8 cellular contexts compared by ENCODE assay signal in genomic region chr19:48966541-48967345, GRCh38. TPM values are rescaled to one million over a fixed set of nuclear protein-coding genes. Genes with fewer than 3 reads are reported as not detected.
DNase-seq lines count a peak whose midpoint lies in the region; ATAC-seq, FAIRE-seq and TF ChIP-seq lines count a peak whose summit lies in the region.

No MANE protein-coding gene starts in this region.

- TF ChIP-seq RAD21 in A549 (conservative IDR thresholded peaks at IDR 0.05 in 1 of 2, IDR thresholded peaks at IDR 0.05 in 1 of 2) = no peak

- H3K36me3 Mint-ChIP-seq in activated T-helper 17 cell treated with anti-CD3 and anti-CD28 coated beads, Interleukin-2, amount 50 U/mL, for 72 hours (ENCODE audit: low read depth) = peaks cover 81% of the 10 kb centered on the region

- H3K27me3 Mint-ChIP-seq in activated T-helper 17 cell treated with anti-CD3 and anti-CD28 coated beads, Interleukin-2, amount 50 U/mL, for 72 hours = no peaks in the 10 kb centered on the region

- peaks cover 54% of the 10 kb centered on the region for H3K4me1 ChIP-seq in A549
- peaks cover 29% of the 10 kb centered on the region for H3K4me1 ChIP-seq in testis

- H3K9me3 Mint-ChIP-seq in activated T-helper 17 cell treated with anti-CD3 and anti-CD28 coated beads, Interleukin-2, amount 50 U/mL, for 72 hours = no peaks in the 10 kb centered on the region

- H3K4me3 ChIP-seq in A549 = peak overlapping the region; percentile 66
- H3K4me3 ChIP-seq in HFF-Myc (replicated peaks; ENCODE audit: low read depth, low read length) = peak overlapping the region; percentile 91
- H3K4me3 ChIP-seq in kidney epithelial cell (ENCODE audit: low read depth, low read length) = peak overlapping the region; percentile 57
- peak overlapping the region; percentile 84 to 97 for H3K4me3 ChIP-seq in testis

- H3K36me3 ChIP-seq in kidney epithelial cell (ENCODE audit: control insufficient read depth, insufficient read depth, low read length) = no peaks in the 10 kb centered on the region
- H3K36me3 ChIP-seq in testis (ENCODE audit: low read depth, missing control alignments) = no peaks in the 10 kb centered on the region

- no peak for TF ChIP-seq CTCF in A549 (IDR thresholded peaks at IDR 0.05)
- no peak for TF ChIP-seq CTCF in HFF-Myc (IDR thresholded peaks at IDR 0.05; ENCODE audit: low read depth, low read length, missing control alignments)
- TF ChIP-seq CTCF in kidney epithelial cell (IDR thresholded peaks at IDR 0.05; ENCODE audit: insufficient read depth, low read length, poor library complexity, severe bottlenecking) = no peak
- TF ChIP-seq CTCF in testis (IDR thresholded peaks at IDR 0.05) = no peak

- TF ChIP-seq EP300 in A549 (IDR thresholded peaks at IDR 0.05) = no peak

- peak; percentile 36 for FAIRE-seq in A549 (lab: Jason Lieb, UNC)

- no peak for ATAC-seq in A549
- ATAC-seq in activated T-helper 17 cell treated with anti-CD3 and anti-CD28 coated beads, Interleukin-2, amount 50 U/mL, for 72 hours (replicated peaks) = no peak
- ATAC-seq in GM21576 (IDR thresholded peaks at IDR 0.05; ENCODE audit: unreplicated experiment) = no peak

- H3K9me3 ChIP-seq in A549 (no peaks in the 10 kb centered on the region), testis (no peaks in the 10 kb centered on the region)

- peak overlapping the region; percentile 100 for H3K4me3 Mint-ChIP-seq in activated T-helper 17 cell treated with anti-CD3 and anti-CD28 coated beads, Interleukin-2, amount 50 U/mL, for 72 hours

- CTCF ChIA-PET in A549 (lab: Yijun Ruan, JAX) = interaction anchor here (0.6 to 18.4 kb wide), 13 partner anchors 10 to 694 kb away, joined by 3 to 332 read pairs (median 7); partner anchors contain the start of genes BCAT2, GYS1, NUCB1 and RUVBL2

- peak overlapping the region; percentile 100 for H3K27ac Mint-ChIP-seq in activated T-helper 17 cell treated with anti-CD3 and anti-CD28 coated beads, Interleukin-2, amount 50 U/mL, for 72 hours

- POLR2A ChIA-PET in A549 (lab: Yijun Ruan, JAX) = interaction anchor here (0.6 to 9.6 kb wide), 14 partner anchors 10 to 486 kb away, joined by 3 to 175 read pairs (median 7); partner anchors contain the start of genes BAX, GYS1, NUCB1 and PLEKHA4

- H3K4me2 ChIP-seq in A549 = peak overlapping the region; percentile 95

- TF ChIP-seq POLR2A in A549 (IDR thresholded peaks at IDR 0.05; ENCODE audit: low read length) = peak; percentile 27
- no peak for TF ChIP-seq POLR2A in testis (IDR thresholded peaks at IDR 0.05)

- no peak for DNase-seq in A549 (ENCODE audit: low read depth in 1 of 2, low spot score in 1 of 2)
- DNase-seq in HFF-Myc (ENCODE audit: extremely low read depth, low read depth) = no peak
- DNase-seq in kidney epithelial cell (ENCODE audit: low read depth) = no peak
- no peak for DNase-seq in testis
- DNase-seq in AG08395 (ENCODE audit: low spot score) = no peak
- DNase-seq in midbrain (lab: John Stamatoyannopoulos, UW) = no peak

- H3K4me1 Mint-ChIP-seq in activated T-helper 17 cell treated with anti-CD3 and anti-CD28 coated beads, Interleukin-2, amount 50 U/mL, for 72 hours = peaks cover 29% of the 10 kb centered on the region

- WGBS in A549 (ENCODE audit: missing lambda C conversion rate) = 6% methylated on average over 10 of the region's 10 CpGs
- 76 to 82% methylated on average over 8 to 10 of the region's 10 CpGs for WGBS in testis, 2 donors

- intact Hi-C loops in testis (cut with DNase I; ENCODE audit: low total_unique reads) = no loop called here

- H3K27ac ChIP-seq in A549 = peak overlapping the region; percentile 92 to 96
- peak overlapping the region in 1 of 2 donors; percentile 93 for H3K27ac ChIP-seq in testis

- no peaks in the 10 kb centered on the region for H3K27me3 ChIP-seq in kidney epithelial cell (ENCODE audit: control insufficient read depth, insufficient read depth, low read length)
- H3K27me3 ChIP-seq in testis = no peaks in the 10 kb centered on the region

TF ChIP-seq in A549, 52 proteins besides CTCF, POLR2A, EP300 and RAD21 (continues in another document):
- TF ChIP-seq USF2 (IDR thresholded peaks at IDR 0.05) (no peak), CEBPB (IDR thresholded peaks at IDR 0.05) (no peak), TFCP2L1 (CRISPR knock-in tag; IDR thresholded peaks at IDR 0.05) (0 out of 2 replicates have a peak, but pooled peaks have one; percentile 12)
- TF ChIP-seq, protein P1, sequence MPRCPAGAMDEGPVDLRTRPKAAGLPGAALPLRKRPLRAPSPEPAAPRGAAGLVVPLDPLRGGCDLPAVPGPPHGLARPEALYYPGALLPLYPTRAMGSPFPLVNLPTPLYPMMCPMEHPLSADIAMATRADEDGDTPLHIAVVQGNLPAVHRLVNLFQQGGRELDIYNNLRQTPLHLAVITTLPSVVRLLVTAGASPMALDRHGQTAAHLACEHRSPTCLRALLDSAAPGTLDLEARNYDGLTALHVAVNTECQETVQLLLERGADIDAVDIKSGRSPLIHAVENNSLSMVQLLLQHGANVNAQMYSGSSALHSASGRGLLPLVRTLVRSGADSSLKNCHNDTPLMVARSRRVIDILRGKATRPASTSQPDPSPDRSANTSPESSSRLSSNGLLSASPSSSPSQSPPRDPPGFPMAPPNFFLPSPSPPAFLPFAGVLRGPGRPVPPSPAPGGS (IDR thresholded peaks at IDR 0.05) = peak; percentile 2; the same call in 1 of the 3 replicates

RNA-seq across cellular contexts. Expression of gene FTL, which starts 1.6 kb away (rescaled TPM):
- 4,743 and 7,067 TPM in 2 replicates for polyA plus RNA-seq in A549 (2011; rRNA removed)
- 10,619 and 11,714 TPM in 2 replicates for polyA plus RNA-seq in A549 (2012; cell fraction: cytosol; rRNA removed)
- 4,146 and 4,930 TPM in 2 replicates for polyA plus RNA-seq in A549 (2012; cell fraction: nucleus; rRNA removed)
- 12,141 to 13,930 TPM (median 13,921 TPM) in 3 replicates for polyA plus RNA-seq in A549 (2017; fragmentation: RNase III; extraction: RNeasy Plus Mini Kit Qiagen cat#74134 plus additional on column Dnase treatment)
- 3,763 and 4,254 TPM in 2 replicates for polyA minus RNA-seq in A549 (2011; rRNA and poly(A)+ RNA removed)
- 1,000 to 10,000 TPM; 1,320 to 1,710 TPM for total RNA-seq in activated T-helper 17 cell treated with anti-CD3 and anti-CD28 coated beads, Interleukin-2, amount 50 U/mL, for 72 hours
- total RNA-seq in kidney epithelial cell = 2,415 and 2,688 TPM in 2 replicates
- total RNA-seq in testis = 100 to 1,000 TPM; 746 to 935 TPM
- polyA plus RNA-seq in testis (ENCODE audit: insufficient read depth, low read depth, low replicate concordance) = 1,424 TPM

RNA-seq across cellular contexts. Expression of gene BAX, which starts 12.1 kb away (rescaled TPM):
- polyA plus RNA-seq in A549 (2011; rRNA removed) (120 and 134 TPM in 2 replicates), A549 (2017; fragmentation: RNase III; extraction: RNeasy Plus Mini Kit Qiagen cat#74134 plus additional on column Dnase treatment) (265 to 299 TPM (median 284 TPM) in 3 replicates), testis (ENCODE audit: insufficient read depth, low read depth, low replicate concordance) (48.7 TPM)
- polyA plus RNA-seq in A549 (2012; cell fraction: cytosol; rRNA removed) = 334 and 386 TPM in 2 replicates
- polyA plus RNA-seq in A549 (2012; cell fraction: nucleus; rRNA removed) = 294 and 323 TPM in 2 replicates
- 120 and 135 TPM in 2 replicates for polyA minus RNA-seq in A549 (2011; rRNA and poly(A)+ RNA removed)
- total RNA-seq in activated T-helper 17 cell treated with anti-CD3 and anti-CD28 coated beads, Interleukin-2, amount 50 U/mL, for 72 hours = 100 to 1,000 TPM; 286 to 464 TPM
- total RNA-seq in kidney epithelial cell (128 and 140 TPM in 2 replicates), testis (10 to 100 TPM; 50.1 to 52.1 TPM)

RNA-seq across cellular contexts. Expression of gene GYS1, which starts 26.4 kb away (rescaled TPM):
- 10.3 and 16.4 TPM in 2 replicates for polyA plus RNA-seq in A549 (2011; rRNA removed)
- 20.9 and 27.4 TPM in 2 replicates for polyA plus RNA-seq in A549 (2012; cell fraction: cytosol; rRNA removed)
- 56.7 and 57.3 TPM in 2 replicates for polyA plus RNA-seq in A549 (2012; cell fraction: nucleus; rRNA removed)
- 23.8 to 25.0 TPM (median 24.8 TPM) in 3 replicates for polyA plus RNA-seq in A549 (2017; fragmentation: RNase III; extraction: RNeasy Plus Mini Kit Qiagen cat#74134 plus additional on column Dnase treatment)
- 29.5 and 30.2 TPM in 2 replicates for polyA minus RNA-seq in A549 (2011; rRNA and poly(A)+ RNA removed)
- 10 to 100 TPM; 50.8 to 99.9 TPM for total RNA-seq in activated T-helper 17 cell treated with anti-CD3 and anti-CD28 coated beads, Interleukin-2, amount 50 U/mL, for 72 hours
- 23.1 and 24.8 TPM in 2 replicates for total RNA-seq in kidney epithelial cell
- 10 to 100 TPM; 21.1 to 23.6 TPM for total RNA-seq in testis
- polyA plus RNA-seq in testis (ENCODE audit: insufficient read depth, low read depth, low replicate concordance) = 13.8 TPM

RNA-seq across cellular contexts. Expression of gene RUVBL2, which starts 26.9 kb away (rescaled TPM):
- polyA plus RNA-seq in A549 (2011; rRNA removed) (146 and 186 TPM in 2 replicates), A549 (2017; fragmentation: RNase III; extraction: RNeasy Plus Mini Kit Qiagen cat#74134 plus additional on column Dnase treatment) (213 to 274 TPM (median 225 TPM) in 3 replicates), testis (ENCODE audit: insufficient read depth, low read depth, low replicate concordance) (528 TPM)
- 517 and 543 TPM in 2 replicates for polyA plus RNA-seq in A549 (2012; cell fraction: cytosol; rRNA removed)
- polyA plus RNA-seq in A549 (2012; cell fraction: nucleus; rRNA removed) = 718 and 862 TPM in 2 replicates
- 231 and 334 TPM in 2 replicates for polyA minus RNA-seq in A549 (2011; rRNA and poly(A)+ RNA removed)
- total RNA-seq in activated T-helper 17 cell treated with anti-CD3 and anti-CD28 coated beads, Interleukin-2, amount 50 U/mL, for 72 hours = 100 to 1,000 TPM; 100 to 166 TPM
- total RNA-seq in kidney epithelial cell (174 and 177 TPM in 2 replicates), testis (100 to 1,000 TPM; 299 to 395 TPM)

RNA-seq across cellular contexts. Expression of gene DHDH, which starts 33.2 kb away (rescaled TPM):
- 0.60 and 0.78 TPM in 2 replicates for polyA plus RNA-seq in A549 (2011; rRNA removed)
- polyA plus RNA-seq in A549 (2012; cell fraction: cytosol; rRNA removed) = 0.90 and 1.1 TPM in 2 replicates
- polyA plus RNA-seq in A549 (2012; cell fraction: nucleus; rRNA removed) = 0.93 and 1.1 TPM in 2 replicates
- 1.1 to 1.2 TPM (median 1.2 TPM) in 3 replicates for polyA plus RNA-seq in A549 (2017; fragmentation: RNase III; extraction: RNeasy Plus Mini Kit Qiagen cat#74134 plus additional on column Dnase treatment)
- polyA minus RNA-seq in A549 (2011; rRNA and poly(A)+ RNA removed) = 0.29 TPM in 1 of 2 replicates, not detected in the other
- total RNA-seq in activated T-helper 17 cell treated with anti-CD3 and anti-CD28 coated beads, Interleukin-2, amount 50 U/mL, for 72 hours = 1 to 10 TPM; 1.2 to 3.8 TPM
- 1.0 and 1.5 TPM in 2 replicates for total RNA-seq in kidney epithelial cell
- total RNA-seq in testis = 1 to 10 TPM; 2.3 to 2.4 TPM
- 3.1 TPM for polyA plus RNA-seq in testis (ENCODE audit: insufficient read depth, low read depth, low replicate concordance)
